In genomic region chr7:135206887-135207738, GRCh38 we compare ENCODE assay signal across 11 cellular contexts. TPM values are rescaled to one million over a fixed set of nuclear protein-coding genes. Genes with fewer than 3 reads are reported as not detected.
DNase-seq lines count a peak whose midpoint lies in the region; ATAC-seq, FAIRE-seq and TF ChIP-seq lines count a peak whose summit lies in the region.
"Had no signal": no experiment of that assay in that cellular context is flagged by ENCODE, and none has a peak within 500 bp of the region (broad histone marks: within the 10 kb centered on the region; RNA-seq: fewer than 3 reads in every experiment).

No MANE protein-coding gene starts in this region.

- no peak overlapping the region for H3K27ac ChIP-seq in effector memory CD4-positive, alpha-beta T cell (ENCODE audit: insufficient read depth, low read length, poor library complexity, severe bottlenecking)

- no peak for FAIRE-seq in GM12892 (lab: Jason Lieb, UNC)

- no peak for TF ChIP-seq POLR2A in GM12892 (IDR thresholded peaks at IDR 0.05; ENCODE audit: low read depth, low read length)

- TF ChIP-seq CTCF in GM12864 (IDR thresholded peaks at IDR 0.05; ENCODE audit: low read depth, low read length, missing control alignments) (no peak), glutamatergic neuron (IDR thresholded peaks at IDR 0.05; ENCODE audit: partially characterized antibody, unreplicated experiment) (no peak)

- H3K4me1 Mint-ChIP-seq in glutamatergic neuron (ENCODE audit: low read depth, unreplicated experiment), result peaks cover 10% of the 10 kb centered on the region

- no peaks in the 10 kb centered on the region for H3K9me3 ChIP-seq in effector memory CD4-positive, alpha-beta T cell (ENCODE audit: control insufficient read depth, low read length)

- peak overlapping the region; percentile 5 for H3K4me3 ChIP-seq in GM12864 (ENCODE audit: low read depth, low read length)
- no peak overlapping the region for H3K4me3 ChIP-seq in effector memory CD4-positive, alpha-beta T cell (ENCODE audit: insufficient read depth, low read depth, low read length, poor library complexity, severe bottlenecking)

- no peaks in the 10 kb centered on the region for H3K27me3 ChIP-seq in effector memory CD4-positive, alpha-beta T cell (replicated peaks; ENCODE audit: control insufficient read depth, insufficient read depth, low read length, poor library complexity, severe bottlenecking)

- H3K9me3 Mint-ChIP-seq in glutamatergic neuron (ENCODE audit: unreplicated experiment), result no peaks in the 10 kb centered on the region

- H3K36me3 Mint-ChIP-seq in glutamatergic neuron (ENCODE audit: unreplicated experiment), result no peaks in the 10 kb centered on the region

- H3K27ac Mint-ChIP-seq in glutamatergic neuron (ENCODE audit: unreplicated experiment), result no peak overlapping the region

- no peaks in the 10 kb centered on the region for H3K27me3 Mint-ChIP-seq in glutamatergic neuron (ENCODE audit: unreplicated experiment)

- peak; percentile 24 for ATAC-seq in GM19463 (IDR thresholded peaks at IDR 0.05; ENCODE audit: unreplicated experiment)
- peak; percentile 27 for ATAC-seq in HG03354 (IDR thresholded peaks at IDR 0.05; ENCODE audit: poor library complexity, severe bottlenecking, unreplicated experiment)
- ATAC-seq: Panc1 had no signal

- peaks cover 18% of the 10 kb centered on the region for H3K36me3 ChIP-seq in effector memory CD4-positive, alpha-beta T cell (ENCODE audit: control insufficient read depth, insufficient read depth, low read length)

- peak; percentile 60 for DNase-seq in GM12864 (ENCODE audit: low read depth)
- DNase-seq in glutamatergic neuron, result no peak
- DNase-seq in effector memory CD4-positive, alpha-beta T cell, result no peak
- DNase-seq in GM12892 (ENCODE audit: insufficient read length), result no peak
- no peak for DNase-seq in NCI-H446 treated with DMSO at 0.1 percent for 48 hours (lab: John Stamatoyannopoulos, UW)
- no peak for DNase-seq in stimulated activated naive CD4-positive, alpha-beta T cell treated with Interleukin-2 at 50 U/mL for 16 hours (lab: John Stamatoyannopoulos, UW)
- DNase-seq: DMS153 had no signal

- peak overlapping the region; percentile 28 for H3K4me3 Mint-ChIP-seq in glutamatergic neuron (ENCODE audit: unreplicated experiment)

- H3K4me1 ChIP-seq in effector memory CD4-positive, alpha-beta T cell (ENCODE audit: control insufficient read depth, insufficient read depth, low read length, poor library complexity, severe bottlenecking), result peaks cover 7% of the 10 kb centered on the region

RNA-seq across cellular contexts. Expression of gene WDR91, which starts 4.2 kb away (rescaled TPM):
- total RNA-seq in glutamatergic neuron (ENCODE audit: unreplicated experiment), result 24.5 TPM
- polyA plus RNA-seq in GM12892 (2012; ENCODE audit: missing spikeins), result 28.0 TPM

RNA-seq across cellular contexts. Expression of gene STRA8, which starts 26.5 kb away (rescaled TPM):
- total RNA-seq in glutamatergic neuron (ENCODE audit: unreplicated experiment), result not detected
- not detected for polyA plus RNA-seq in GM12892 (2012; ENCODE audit: missing spikeins)
- total RNA-seq: myocyte had no signal

RNA-seq across cellular contexts. Expression of gene CYREN, which starts 36.6 kb away (rescaled TPM):
- 33.3 TPM for total RNA-seq in glutamatergic neuron (ENCODE audit: unreplicated experiment)
- 56.2 TPM for polyA plus RNA-seq in GM12892 (2012; ENCODE audit: missing spikeins)

RNA-seq across cellular contexts. Expression of gene TMEM140, which starts 59.2 kb away (rescaled TPM):
- not detected for total RNA-seq in glutamatergic neuron (ENCODE audit: unreplicated experiment)
- 16.2 TPM for polyA plus RNA-seq in GM12892 (2012; ENCODE audit: missing spikeins)
